ENCODE assay signal across 24 cellular contexts in the genomic region with DNA sequence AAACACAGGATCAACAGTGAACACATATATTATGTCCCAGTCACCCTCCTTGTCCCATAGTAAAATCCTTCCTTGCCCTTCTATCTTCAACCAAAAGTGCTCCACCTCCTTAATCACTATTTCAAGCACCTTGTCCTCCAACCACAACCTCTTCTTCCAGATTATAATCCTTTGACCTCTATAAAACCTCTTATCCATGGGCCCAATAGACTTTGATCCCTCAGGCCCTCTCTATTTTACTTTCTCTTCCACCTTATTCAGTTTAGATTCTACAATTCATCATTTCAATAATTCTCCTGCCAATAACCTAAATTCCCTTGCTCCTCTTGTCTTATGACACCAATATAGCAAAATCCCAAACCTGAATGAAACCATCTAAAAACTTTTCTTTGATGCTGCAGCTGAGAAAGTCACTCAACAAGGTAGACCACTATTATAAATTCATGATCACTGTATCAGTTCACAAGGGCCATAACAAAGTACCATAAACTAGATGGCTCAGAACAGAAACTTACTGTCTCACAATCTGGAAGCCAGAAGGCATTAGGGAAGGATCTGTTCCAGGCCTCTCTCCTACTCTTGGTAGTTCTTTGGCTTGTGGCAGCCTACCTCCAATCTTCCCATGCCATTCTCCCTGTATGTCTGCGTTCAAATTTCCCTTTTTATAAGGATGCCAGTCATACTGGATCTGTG. TPM values are rescaled to one million over a fixed set of nuclear protein-coding genes. Genes with fewer than 3 reads are reported as not detected.
A peak's percentile ranks its signal among the peaks of the same experiment; 100 is the strongest.
DNase-seq lines count a peak whose midpoint lies in the region; ATAC-seq and TF ChIP-seq lines count a peak whose summit lies in the region.
"Had no signal": no experiment of that assay in that cellular context is flagged by ENCODE, and none has a peak within 500 bp of the region (broad histone marks: within the 10 kb centered on the region; RNA-seq: fewer than 3 reads in every experiment).

No MANE protein-coding gene starts in this region.

- no peak overlapping the region for H3K4me3 ChIP-seq in OCI-LY7 (ENCODE audit: low read depth, low read length, poor library complexity, severe bottlenecking)
- no peak overlapping the region for H3K4me3 ChIP-seq in mammary epithelial cell (replicated peaks in 1 of 3; ENCODE audit: insufficient read depth in 1 of 3, low read depth in 2 of 3, low read length in 3 of 3)
- H3K4me3 ChIP-seq: A549; BLaER1 treated with 17β-estradiol and CSF1 and Interleukin-3, amounts not matched to agents 10 nM and 100 nM; esophagus squamous epithelium; lower lobe of right lung; skin epidermis; upper lobe of left lung had no signal

- H3K4me1 Mint-ChIP-seq in activated naive CD4-positive, alpha-beta T cell treated with anti-CD3 and anti-CD28 coated beads, Interleukin-2, amount 50 U/mL, for 24 hours = peaks cover 71% of the 10 kb centered on the region
- H3K4me1 Mint-ChIP-seq in stimulated activated effector memory CD8-positive, alpha-beta T cell treated with anti-CD3 and anti-CD28 coated beads, Interleukin-12 subunit alpha, Interleukin-12 subunit beta, amount 100 ng/mL, for 72 hours = peaks cover 58% of the 10 kb centered on the region

- H3K27ac ChIP-seq in OCI-LY7 (ENCODE audit: low read depth, low read length, poor library complexity, severe bottlenecking) (no peak overlapping the region), mammary epithelial cell (ENCODE audit: insufficient read depth, low read depth, low read length) (no peak overlapping the region)
- H3K27ac ChIP-seq: A549; BLaER1 treated with 17β-estradiol and CSF1 and Interleukin-3, amounts not matched to agents 10 nM and 100 nM; esophagus squamous epithelium; lower lobe of right lung; RWPE1; skin epidermis; upper lobe of left lung; WERI-Rb-1 had no signal

- no peaks in the 10 kb centered on the region for H3K27me3 Mint-ChIP-seq in activated naive CD4-positive, alpha-beta T cell treated with anti-CD3 and anti-CD28 coated beads, Interleukin-2, amount 50 U/mL, for 24 hours
- H3K27me3 Mint-ChIP-seq: activated CD8-positive, alpha-beta T cell treated with anti-CD3 and anti-CD28 coated beads for 36 hours had no signal

- no peak for DNase-seq in activated naive CD4-positive, alpha-beta T cell (lab: John Stamatoyannopoulos, UW)
- DNase-seq in OCI-LY7 (ENCODE audit: low spot score) (no peak), left colon (no peak), mammary epithelial cell (no peak)
- no peak for DNase-seq in stimulated activated effector memory CD8-positive, alpha-beta T cell treated with anti-CD3 and anti-CD28 coated beads, Interleukin-12 subunit alpha, Interleukin-12 subunit beta, amount 100 ng/mL, for 72 hours (ENCODE audit: low spot score in 2 of 2)
- DNase-seq: activated CD8-positive, alpha-beta T cell treated with anti-CD3 and anti-CD28 coated beads for 36 hours; effector memory CD4-positive, alpha-beta T cell; esophagus squamous epithelium; glutamatergic neuron; IMR-90; lower lobe of right lung; NCI-H187; NCI-H226; posterior cingulate gyrus; upper lobe of left lung; WERI-Rb-1 had no signal

- H3K36me3 ChIP-seq in OCI-LY7 (ENCODE audit: insufficient read depth, low read length) = peaks cover 24% of the 10 kb centered on the region
- peaks cover 3% of the 10 kb centered on the region for H3K36me3 ChIP-seq in mammary epithelial cell (ENCODE audit: insufficient read depth, low read length)
- H3K36me3 ChIP-seq: lower lobe of right lung, WERI-Rb-1 had no signal

- WGBS in mammary epithelial cell (ENCODE audit: low coverage, missing lambda C conversion rate) = 100% methylated on average over 1 of the region's 1 CpG

- no peaks in the 10 kb centered on the region for H3K27me3 ChIP-seq in mammary epithelial cell (ENCODE audit: insufficient read depth, low read length)
- H3K27me3 ChIP-seq: BLaER1 treated with 17β-estradiol and CSF1 and Interleukin-3, amounts not matched to agents 10 nM and 100 nM; esophagus squamous epithelium; upper lobe of left lung had no signal

- no TSS peak for BruUV-seq in OCI-LY7 (replicated peaks; lab: Mats Ljungman, UMichigan)
- BruUV-seq in mammary epithelial cell (replicated peaks; lab: Mats Ljungman, UMichigan) = no TSS peak

- H3K79me2 ChIP-seq in OCI-LY7 (ENCODE audit: insufficient read depth, low read depth, low read length) (peaks cover 94% of the 10 kb centered on the region), mammary epithelial cell (ENCODE audit: insufficient read depth, low read length) (peaks cover 89% of the 10 kb centered on the region)

- H2AFZ ChIP-seq in OCI-LY7 (ENCODE audit: low read length) (no peak overlapping the region), mammary epithelial cell (ENCODE audit: low read depth, low read length) (no peak overlapping the region)

- ATAC-seq in left colon (peak; percentile 53), HG02623 (IDR thresholded peaks at IDR 0.05; ENCODE audit: unreplicated experiment) (no peak), HG02870 (IDR thresholded peaks at IDR 0.05; ENCODE audit: unreplicated experiment) (no peak)
- ATAC-seq in stimulated activated effector memory CD8-positive, alpha-beta T cell treated with anti-CD3 and anti-CD28 coated beads, Interleukin-12 subunit alpha, Interleukin-12 subunit beta, amount 100 ng/mL, for 72 hours = no peak
- ATAC-seq: A549; activated CD8-positive, alpha-beta T cell treated with anti-CD3 and anti-CD28 coated beads for 36 hours; lower lobe of right lung had no signal

- no peak overlapping the region for H3K4me3 Mint-ChIP-seq in activated naive CD4-positive, alpha-beta T cell treated with anti-CD3 and anti-CD28 coated beads, Interleukin-2, amount 50 U/mL, for 24 hours
- H3K4me3 Mint-ChIP-seq in stimulated activated effector memory CD8-positive, alpha-beta T cell treated with anti-CD3 and anti-CD28 coated beads, Interleukin-12 subunit alpha, Interleukin-12 subunit beta, amount 100 ng/mL, for 72 hours = no peak overlapping the region
- H3K4me3 Mint-ChIP-seq: activated CD8-positive, alpha-beta T cell treated with anti-CD3 and anti-CD28 coated beads for 36 hours had no signal

- H3K9me3 ChIP-seq in OCI-LY7 (ENCODE audit: low read length) (peaks cover 2% of the 10 kb centered on the region; the same call in 1 of the 2 replicates), mammary epithelial cell (replicated peaks; ENCODE audit: insufficient read depth, low read length) (no peaks in the 10 kb centered on the region)
- H3K9me3 ChIP-seq: A549, esophagus squamous epithelium, lower lobe of right lung, upper lobe of left lung had no signal

- H4K20me1 ChIP-seq in OCI-LY7 (ENCODE audit: insufficient read depth, low read length) (0 out of 2 replicates have a peak, but pooled peaks cover 7% of the 10 kb centered on the region), mammary epithelial cell (ENCODE audit: insufficient read depth, low read length) (no peaks in the 10 kb centered on the region)

- in situ Hi-C loops in mammary epithelial cell (cut with MboI; ENCODE audit: low sequenced_read_pairs in 2 of 2) = no loop called here

- TF ChIP-seq CTCF in OCI-LY7 (conservative IDR thresholded peaks at IDR 0.05; ENCODE audit: low read length) = no peak
- TF ChIP-seq CTCF in mammary epithelial cell (conservative IDR thresholded peaks at IDR 0.05 in 1 of 2, IDR thresholded peaks at IDR 0.05 in 1 of 2; ENCODE audit: extremely low read depth in 1 of 2, insufficient read depth in 1 of 2, low read depth in 1 of 2, low read length in 2 of 2) = no peak

- H3K27ac Mint-ChIP-seq in activated naive CD4-positive, alpha-beta T cell treated with anti-CD3 and anti-CD28 coated beads, Interleukin-2, amount 50 U/mL, for 24 hours = peak overlapping the region; percentile 43
- H3K27ac Mint-ChIP-seq in stimulated activated effector memory CD8-positive, alpha-beta T cell treated with anti-CD3 and anti-CD28 coated beads, Interleukin-12 subunit alpha, Interleukin-12 subunit beta, amount 100 ng/mL, for 72 hours = peak overlapping the region; percentile 0
- H3K27ac Mint-ChIP-seq: activated CD8-positive, alpha-beta T cell treated with anti-CD3 and anti-CD28 coated beads for 36 hours; activated T-helper 2 cell treated with anti-CD3 and anti-CD28 coated beads, Interferon-gamma antibody, Interleukin-2, Interleukin-4, amounts not matched to agents 10 μg/mL and 5 μg/mL and 100 μg/mL, durations not matched to agents 14 hours and 24 hours and 36 hours had no signal

- CTCF ChIA-PET in OCI-LY7 (lab: Charles Lee; ENCODE audit: unreplicated experiment) = no interaction called here
- CTCF ChIA-PET in mammary epithelial cell (lab: Charles Lee; ENCODE audit: low non-redundant PET) = no interaction called here

- intact Hi-C loops in OCI-LY7 (cut with micrococcal nuclease; ENCODE audit: unreplicated experiment) = no loop called here
- intact Hi-C loops in left colon (cut with DNase I, micrococcal nuclease) = no loop called here
- intact Hi-C loops in mammary epithelial cell (cut with micrococcal nuclease) = no loop called here

- dilution Hi-C loops in mammary epithelial cell (cut with HindIII; ENCODE audit: low sequenced_read_pairs) = no loop called here

- H3K9me3 Mint-ChIP-seq in activated naive CD4-positive, alpha-beta T cell treated with anti-CD3 and anti-CD28 coated beads, Interleukin-2, amount 50 U/mL, for 24 hours = peaks cover 1% of the 10 kb centered on the region
- H3K9me3 Mint-ChIP-seq in stimulated activated effector memory CD8-positive, alpha-beta T cell treated with anti-CD3 and anti-CD28 coated beads, Interleukin-12 subunit alpha, Interleukin-12 subunit beta, amount 100 ng/mL, for 72 hours = peaks cover 3% of the 10 kb centered on the region
- H3K9me3 Mint-ChIP-seq: activated T-helper 2 cell treated with anti-CD3 and anti-CD28 coated beads, Interferon-gamma antibody, Interleukin-2, Interleukin-4, amounts not matched to agents 10 μg/mL and 5 μg/mL and 100 μg/mL, durations not matched to agents 14 hours and 24 hours and 36 hours had no signal

- POLR2A ChIA-PET in OCI-LY7 (lab: Charles Lee) = interaction anchor here (0.8 kb wide), 1 partner anchor 21 kb away, joined by 3 read pairs; no protein-coding TSS in a partner anchor

- peak overlapping the region; percentile 20; the same call in 1 of the 2 replicates for H3K4me2 ChIP-seq in OCI-LY7 (ENCODE audit: low read length)
- H3K4me2 ChIP-seq in mammary epithelial cell (ENCODE audit: insufficient read depth, low read depth, low read length) = no peak overlapping the region
- H3K4me2 ChIP-seq: A549 had no signal

- H3K36me3 Mint-ChIP-seq in activated naive CD4-positive, alpha-beta T cell treated with anti-CD3 and anti-CD28 coated beads, Interleukin-2, amount 50 U/mL, for 24 hours = peaks cover 12% of the 10 kb centered on the region
- peaks cover 13% of the 10 kb centered on the region for H3K36me3 Mint-ChIP-seq in stimulated activated effector memory CD8-positive, alpha-beta T cell treated with anti-CD3 and anti-CD28 coated beads, Interleukin-12 subunit alpha, Interleukin-12 subunit beta, amount 100 ng/mL, for 72 hours

- no peaks in the 10 kb centered on the region for H3K9me2 ChIP-seq in OCI-LY7 (ENCODE audit: insufficient read depth, low read length)

- no peak overlapping the region for H3K9ac ChIP-seq in mammary epithelial cell (ENCODE audit: insufficient read depth, low read length)
- H3K9ac ChIP-seq: BLaER1 treated with 17β-estradiol and CSF1 and Interleukin-3, amounts not matched to agents 10 nM and 100 nM had no signal

- H3K4me1 ChIP-seq in OCI-LY7 (ENCODE audit: insufficient read depth, low read length, poor library complexity, severe bottlenecking) = peaks cover 50% of the 10 kb centered on the region
- no peaks in the 10 kb centered on the region for H3K4me1 ChIP-seq in mammary epithelial cell (ENCODE audit: insufficient read depth, low read length)

RNA-seq across cellular contexts. Expression of a gene that starts 24.8 kb away (rescaled TPM):
- total RNA-seq in OCI-LY7 (2014; rRNA removed; shearing (Covaris generic)) = 23.8 and 35.5 TPM in 2 replicates
- 73.2 and 79.4 TPM in 2 replicates for total RNA-seq in OCI-LY7 (2022)
- total RNA-seq in left colon = 10 to 100 TPM; 48.7 to 55.6 TPM
- 10 to 100 TPM; 48.0 to 52.3 TPM for total RNA-seq in mammary epithelial cell
- 23.1 TPM for polyA plus RNA-seq in mammary epithelial cell
- 57.7 TPM for polyA minus RNA-seq in mammary epithelial cell
